9 cellular contexts compared by ENCODE assay signal in the genomic region with DNA sequence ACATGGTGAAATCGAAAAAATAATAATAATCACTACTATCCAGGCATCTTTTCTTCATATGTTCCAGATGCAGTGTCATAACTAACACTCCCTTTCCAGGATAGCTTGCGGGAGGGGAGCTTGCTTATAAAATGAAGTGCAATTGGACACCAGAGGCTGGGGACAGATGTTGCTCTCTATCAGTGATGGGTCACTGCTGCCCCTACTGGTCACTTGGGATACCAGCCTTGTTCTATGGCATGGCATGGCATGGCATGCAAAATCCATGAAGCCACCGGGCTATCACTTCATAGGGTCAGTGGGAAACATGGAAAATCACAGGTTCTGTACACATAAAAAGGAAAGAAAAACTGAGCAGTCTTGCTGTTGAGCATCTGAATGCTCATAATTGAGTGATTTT.
DNase-seq lines count a peak whose midpoint lies in the region; ATAC-seq lines count a peak whose summit lies in the region.
"Had no signal": no experiment of that assay in that cellular context is flagged by ENCODE, and none has a peak within 500 bp of the region (broad histone marks: within the 10 kb centered on the region; RNA-seq: fewer than 3 reads in every experiment).

No MANE protein-coding gene starts in this region.

- intact Hi-C loops in activated CD4-positive, alpha-beta T cell treated with anti-CD3 and anti-CD28 coated beads, Interleukin-2, amount 10 ng/mL, durations not matched to agents 24 days and 14 days (cut with micrococcal nuclease): no loop called here

- H3K36me3 ChIP-seq in iPS DF 6.9 (ENCODE audit: control insufficient read depth, insufficient read depth, low read length): no peaks in the 10 kb centered on the region
- H3K36me3 ChIP-seq: tibial artery had no signal

- in situ Hi-C loops in KBM-7 (cut with MboI; ENCODE audit: low pct_unique_long_range_greater_than_20kb, low sequenced_read_pairs): no loop called here

- H3K27ac ChIP-seq in iPS DF 6.9 (ENCODE audit: low read length): no peak overlapping the region
- H3K27ac ChIP-seq: tibial artery had no signal

- H3K27ac Mint-ChIP-seq in activated CD4-positive, alpha-beta T cell treated with anti-CD3 and anti-CD28 coated beads, Interleukin-2, amount 10 ng/mL, durations not matched to agents 24 days and 14 days: no peak overlapping the region

- no peaks in the 10 kb centered on the region for H3K4me1 ChIP-seq in iPS DF 6.9 (ENCODE audit: control insufficient read depth, insufficient read depth, low read length)
- H3K4me1 ChIP-seq: tibial artery had no signal

- no peaks in the 10 kb centered on the region for H3K36me3 Mint-ChIP-seq in activated CD4-positive, alpha-beta T cell treated with anti-CD3 and anti-CD28 coated beads, Interleukin-2, amount 10 ng/mL, durations not matched to agents 24 days and 14 days (ENCODE audit: low read depth)

- ATAC-seq in GM18520 (IDR thresholded peaks at IDR 0.05; ENCODE audit: unreplicated experiment) (peak; percentile 53), HG02973 (IDR thresholded peaks at IDR 0.05; ENCODE audit: unreplicated experiment) (no peak)

- H3K27me3 Mint-ChIP-seq in activated CD4-positive, alpha-beta T cell treated with anti-CD3 and anti-CD28 coated beads, Interleukin-2, amount 10 ng/mL, durations not matched to agents 24 days and 14 days: no peaks in the 10 kb centered on the region

- no peaks in the 10 kb centered on the region for H3K4me1 Mint-ChIP-seq in activated CD4-positive, alpha-beta T cell treated with anti-CD3 and anti-CD28 coated beads, Interleukin-2, amount 10 ng/mL, durations not matched to agents 24 days and 14 days

- no peaks in the 10 kb centered on the region for H3K27me3 ChIP-seq in iPS DF 6.9 (ENCODE audit: control insufficient read depth, insufficient read depth, low read length)
- H3K27me3 ChIP-seq: tibial artery had no signal

- no peak overlapping the region for H3K4me3 Mint-ChIP-seq in activated CD4-positive, alpha-beta T cell treated with anti-CD3 and anti-CD28 coated beads, Interleukin-2, amount 10 ng/mL, durations not matched to agents 24 days and 14 days

- no peak overlapping the region for H3K4me3 ChIP-seq in iPS DF 6.9 (ENCODE audit: low read length)
- H3K4me3 ChIP-seq: tibial artery had no signal

- DNase-seq in D341Med (ENCODE audit: low spot score): peak; percentile 43
- peak; percentile 35 for DNase-seq in KBM-7
- DNase-seq in activated CD4-positive, alpha-beta T cell treated with anti-CD3 and anti-CD28 coated beads, Interleukin-2, amount 10 ng/mL, durations not matched to agents 24 days and 14 days: peak; percentile 58
- peak; percentile 18 for DNase-seq in iPS DF 6.9 (ENCODE audit: low read depth, low spot score)
- DNase-seq in effector CD4-positive, alpha-beta T cell: no peak
- no peak for DNase-seq in globus pallidus (ENCODE audit: low spot score)

- no CpG with 5 or more reads among the region's 3 CpGs for WGBS in iPS DF 6.9 (ENCODE audit: insufficient coverage, insufficient read length)

- H3K9me3 Mint-ChIP-seq in activated CD4-positive, alpha-beta T cell treated with anti-CD3 and anti-CD28 coated beads, Interleukin-2, amount 10 ng/mL, durations not matched to agents 24 days and 14 days: no peaks in the 10 kb centered on the region

- no peaks in the 10 kb centered on the region for H3K9me3 ChIP-seq in iPS DF 6.9 (ENCODE audit: control insufficient read depth, insufficient read depth, low read length)
- H3K9me3 ChIP-seq: tibial artery had no signal

Comparison
In these comparisons a context has a peak if more than half of its experiments do, and no peak if none do; other contexts are left out.
1. DNase-seq: peak in D341Med (single experiment), KBM-7 (single experiment), activated CD4-positive, alpha-beta T cell treated with anti-CD3 and anti-CD28 coated beads, Interleukin-2, amount 10 ng/mL, durations not matched to agents 24 days and 14 days (single experiment) and iPS DF 6.9 (single experiment); none in effector CD4-positive, alpha-beta T cell (single experiment) and globus pallidus (single experiment).